In the genomic region with DNA sequence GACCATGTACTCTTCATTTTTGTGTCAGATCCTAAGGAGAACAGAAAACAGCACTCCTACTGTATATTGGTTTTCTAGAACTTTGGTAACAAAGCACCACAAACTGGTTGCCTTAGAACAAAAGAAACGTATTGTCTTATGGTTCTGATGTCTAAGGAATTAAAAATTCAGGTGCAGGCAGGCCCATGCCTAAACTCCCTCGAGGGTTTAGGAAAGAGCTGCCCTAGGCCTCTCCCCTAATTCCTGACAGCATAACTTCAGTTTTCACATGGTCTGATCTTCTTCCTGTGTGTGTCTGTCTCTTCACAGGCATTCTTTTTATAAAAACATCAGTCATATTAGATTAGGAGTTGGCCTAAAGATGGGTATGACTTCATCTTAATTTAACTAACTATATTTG, we compare ENCODE assay signal across 23 cellular contexts.
"Had no signal": no experiment of that assay in that cellular context is flagged by ENCODE, and none has a peak within 500 bp of the region (broad histone marks: within the 10 kb centered on the region; RNA-seq: fewer than 3 reads in every experiment).

No MANE protein-coding gene starts in this region.

- H3K36me3 ChIP-seq: left ventricle myocardium inferior, neural progenitor cell, ovary, right atrium auricular region, right lobe of liver, stomach, thyroid gland, transverse colon, upper lobe of left lung, vagina had no signal

- ATAC-seq: natural killer cell; right lobe of liver; stimulated activated naive B cell treated with anti-CD40 and anti-IgM and Interleukin-4, amounts not matched to agents 10 μg/mL and 1 μg/mL and 100 μg/mL, for 72 hours; stimulated activated naive CD8-positive, alpha-beta T cell treated with anti-CD3 and anti-CD28 coated beads, Interleukin-15, Interleukin-2, amounts not matched to agents 100 U/mL and 50 U/mL, for 24 hours had no signal

- H3K4me1 ChIP-seq: left ventricle myocardium inferior, neural progenitor cell, right atrium auricular region, right lobe of liver, stomach, testis, thyroid gland, transverse colon, upper lobe of left lung, vagina had no signal

- H3K9ac ChIP-seq: neural progenitor cell had no signal

- H2AFZ ChIP-seq: neural progenitor cell had no signal

- H3K4me2 ChIP-seq: neural progenitor cell had no signal

- H3K27ac ChIP-seq: left ventricle myocardium inferior, neural progenitor cell, ovary, right atrium auricular region, right lobe of liver, stomach, testis, thyroid gland, transverse colon, upper lobe of left lung, vagina had no signal

- H3K4me3 ChIP-seq: left ventricle myocardium inferior, lung, neural progenitor cell, ovary, right atrium auricular region, right lobe of liver, stomach, testis, thyroid gland, transverse colon, upper lobe of left lung, vagina had no signal

- DNase-seq: hippocampal formation; left ventricle myocardium inferior; mesendoderm; naive B cell; natural killer cell; nephron progenitor cell; ovary; right lobe of liver; stimulated activated CD4-positive, alpha-beta T cell treated with anti-CD3 and anti-CD28 coated beads, Interleukin-12 subunit alpha, Interleukin-12 subunit beta, amount 100 ng/mL, for 4 hours; stimulated activated CD4-positive, alpha-beta T cell treated with anti-CD3 and anti-CD28 coated beads, Interleukin-15, amount 100 ng/mL, for 24 hours; stimulated activated CD4-positive, alpha-beta T cell treated with anti-CD3 and anti-CD28 coated beads, Interleukin-2, amount 100 ng/mL, for 24 hours; stimulated activated CD4-positive, alpha-beta T cell treated with anti-CD3 and anti-CD28 coated beads, Interleukin-4, amount 100 ng/mL, for 1 hour; stimulated activated naive B cell treated with anti-CD40 and anti-IgM and Interleukin-4, amounts not matched to agents 10 μg/mL and 1 μg/mL and 100 μg/mL, for 72 hours; stimulated activated naive CD8-positive, alpha-beta T cell treated with anti-CD3 and anti-CD28 coated beads, Interleukin-15, Interleukin-2, amounts not matched to agents 100 U/mL and 50 U/mL, for 24 hours; stomach; testis; thyroid gland; transverse colon; upper lobe of left lung had no signal

- H3K27me3 ChIP-seq: neural progenitor cell, right atrium auricular region, right lobe of liver, stomach, testis, thyroid gland, transverse colon, upper lobe of left lung, vagina had no signal

- H3K9me3 ChIP-seq: left ventricle myocardium inferior, ovary, right atrium auricular region, right lobe of liver, stomach, testis, thyroid gland, transverse colon, upper lobe of left lung, vagina had no signal
